8 cellular contexts compared by ENCODE assay signal in genomic region chr4:13875160-13875559, GRCh38.
"Had no signal": no experiment of that assay in that cellular context is flagged by ENCODE, and none has a peak within 500 bp of the region (broad histone marks: within the 10 kb centered on the region; RNA-seq: fewer than 3 reads in every experiment).

No MANE protein-coding gene starts in this region.

- H3K4me3 ChIP-seq: GM12878 had no signal

- ATAC-seq: GM12878 had no signal

- FAIRE-seq: G401.6, GM12878, GM12891, GM12892, GM18507, GM19239 had no signal

- DNase-seq: GDM1, GF-D8 had no signal
